Comparison of ENCODE assay signal across 8 cellular contexts in the genomic region with DNA sequence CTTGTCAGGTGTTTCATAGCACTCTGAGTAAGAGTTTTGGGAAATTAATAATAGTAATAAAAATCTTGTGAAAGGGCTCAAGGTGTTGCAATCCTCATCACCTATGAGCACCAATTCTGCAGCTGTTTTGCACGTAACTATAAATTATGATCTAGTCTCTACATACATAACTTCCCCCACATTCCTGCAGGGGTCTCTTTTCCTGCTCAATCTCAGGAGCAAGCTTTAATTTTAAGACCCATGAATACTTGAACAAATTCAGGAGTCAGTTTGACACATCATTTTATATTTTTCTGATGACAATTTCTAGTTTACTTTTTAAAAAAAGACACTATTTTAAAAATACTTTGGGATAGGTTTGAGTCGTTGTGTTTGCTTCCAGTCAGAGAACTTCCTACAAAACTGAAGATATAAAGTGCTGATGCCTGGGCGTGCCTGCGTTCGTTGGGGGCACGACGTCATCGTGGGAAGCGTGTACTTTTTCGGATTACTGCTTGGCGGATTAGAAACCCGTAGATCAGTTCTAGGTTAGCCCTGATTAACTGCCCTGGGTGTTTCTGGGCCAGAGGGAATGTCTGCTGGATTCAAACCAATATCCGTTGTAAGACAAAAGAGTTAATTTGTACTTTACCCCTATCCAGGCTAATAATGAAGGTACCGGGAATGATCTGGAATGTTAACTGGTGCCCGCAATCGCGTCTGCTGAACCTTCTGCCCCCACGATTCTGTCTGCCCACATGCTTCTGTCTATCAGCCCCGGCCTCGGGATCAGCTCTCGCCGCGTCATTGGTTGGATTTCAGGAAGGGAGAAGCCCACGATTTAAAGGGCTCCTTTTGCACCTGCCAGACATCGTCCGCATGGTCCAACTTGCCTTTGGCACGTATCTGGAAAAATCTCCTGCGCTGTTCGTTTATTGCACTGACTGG. TPM values are rescaled to one million over a fixed set of nuclear protein-coding genes. Genes with fewer than 3 reads are reported as not detected.
DNase-seq lines count a peak whose midpoint lies in the region; ATAC-seq, FAIRE-seq and TF ChIP-seq lines count a peak whose summit lies in the region.

No MANE protein-coding gene starts in this region.

- H3K27me3 ChIP-seq in GM12878 (replicated peaks in 1 of 2; ENCODE audit: control insufficient read depth in 2 of 2, insufficient read depth in 2 of 2, low read length in 1 of 2) (no peaks in the 10 kb centered on the region), iPS-15b (ENCODE audit: control insufficient read depth, insufficient read depth, low read length) (no peaks in the 10 kb centered on the region), skeletal muscle satellite cell (ENCODE audit: control insufficient read depth, insufficient read depth, low read length) (no peaks in the 10 kb centered on the region)

- TF ChIP-seq CTCF in NB4 (IDR thresholded peaks at IDR 0.05; ENCODE audit: low read depth, low read length) (peak; percentile 54), GM12878 (IDR thresholded peaks at IDR 0.05 in 2 of 3, conservative IDR thresholded peaks at IDR 0.05 in 1 of 3; ENCODE audit: control insufficient read depth in 2 of 3, extremely low read depth in 1 of 3, insufficient read depth in 1 of 3, low read depth in 3 of 3, low read length in 3 of 3) (peak; percentile 7 to 24 (median 16); a peak in 2 of 6 replicates)

- H3K36me3 ChIP-seq in GM12878 (ENCODE audit: control insufficient read depth in 2 of 2, insufficient read depth in 2 of 2, low read length in 1 of 2) (no peaks in the 10 kb centered on the region), iPS-15b (ENCODE audit: control insufficient read depth, insufficient read depth, low read length) (no peaks in the 10 kb centered on the region), skeletal muscle satellite cell (ENCODE audit: insufficient read depth, low read length) (peaks cover under 1% of the 10 kb centered on the region)

- SMC1A ChIA-PET in GM12878 (lab: Charles Lee; ENCODE audit: uncharacterized antibody, unreplicated experiment): interaction anchor here (0.9 to 2.6 kb wide), 6 partner anchors 23 to 123 kb away, joined by 3 to 7 read pairs (median 4); no protein-coding TSS in a partner anchor

- H2AFZ ChIP-seq in GM12878 (ENCODE audit: control insufficient read depth, low read depth, low read length): peak overlapping the region; percentile 82

- H3K27ac ChIP-seq in GM12878 (ENCODE audit: control insufficient read depth, insufficient read depth): no peak overlapping the region

- H3K4me3 ChIP-seq in NB4 (ENCODE audit: low read depth, low read length) (peak overlapping the region; percentile 92), GM12878 (peak overlapping the region; percentile 77), iPS-15b (ENCODE audit: low read depth, low read length) (peak overlapping the region; percentile 80), skeletal muscle satellite cell (ENCODE audit: low read length) (peak overlapping the region; percentile 75)

- ATAC-seq in GM18861 (IDR thresholded peaks at IDR 0.05; ENCODE audit: unreplicated experiment): peak; percentile 0
- peak; percentile 34 for ATAC-seq in SK-N-SH treated with all-trans-retinoic acid at 6 μM for 48 hours
- ATAC-seq in GM12878: no peak
- ATAC-seq in HG03439 (IDR thresholded peaks at IDR 0.05; ENCODE audit: unreplicated experiment): no peak

- H3K79me2 ChIP-seq in GM12878 (ENCODE audit: control insufficient read depth, insufficient read depth, low read length): peaks cover 37% of the 10 kb centered on the region

- BruUV-seq in GM12878 (replicated peaks; lab: Mats Ljungman, UMichigan): TSS peak; percentile 70

- in situ Hi-C loops in GM12878 (cut with MboI): no loop called here

- no peak for TF ChIP-seq EP300 in GM12878 (IDR thresholded peaks at IDR 0.05; ENCODE audit: borderline replicate concordance in 1 of 2, control insufficient read depth in 1 of 2, low read depth in 2 of 2, low read length in 2 of 2)

- TF ChIP-seq RAD21 in GM12878 (IDR thresholded peaks at IDR 0.05; ENCODE audit: insufficient read depth, low read depth, low read length): no peak

- peak; percentile 56 for DNase-seq in 8988T
- DNase-seq in NB4 (ENCODE audit: low read depth): peak; percentile 75
- no peak for DNase-seq in GM12878 (ENCODE audit: low read depth, low spot score)

- POLR2A ChIA-PET in GM12878 (lab: Charles Lee): no interaction called here

- TF ChIP-seq POLR2A in NB4 (IDR thresholded peaks at IDR 0.05; ENCODE audit: extremely low read depth, insufficient read length) (no peak), GM12878 (IDR thresholded peaks at IDR 0.05; ENCODE audit: low read depth, low read length) (no peak)

- H3K9me3 ChIP-seq in GM12878 (replicated peaks; ENCODE audit: control insufficient read depth, insufficient read depth, low read length) (no peaks in the 10 kb centered on the region; the same call in 2 of the 3 replicates), iPS-15b (ENCODE audit: control insufficient read depth, insufficient read depth, low read length) (no peaks in the 10 kb centered on the region), skeletal muscle satellite cell (replicated peaks; ENCODE audit: low read length) (no peaks in the 10 kb centered on the region)

- H3K4me1 ChIP-seq in GM12878 (ENCODE audit: control insufficient read depth, insufficient read depth, low read length) (no peaks in the 10 kb centered on the region), iPS-15b (ENCODE audit: control insufficient read depth, insufficient read depth, low read length) (no peaks in the 10 kb centered on the region), skeletal muscle satellite cell (ENCODE audit: control insufficient read depth, insufficient read depth, low read length) (no peaks in the 10 kb centered on the region)

- H3K9ac ChIP-seq in GM12878 (ENCODE audit: control insufficient read depth, insufficient read depth, low read length) (peak overlapping the region; percentile 53), iPS-15b (ENCODE audit: low read depth, low read length) (peak overlapping the region; percentile 49), skeletal muscle satellite cell (ENCODE audit: low read depth, low read length) (peak overlapping the region; percentile 61)

- H4K20me1 ChIP-seq in GM12878 (ENCODE audit: control insufficient read depth, insufficient read depth): no peaks in the 10 kb centered on the region

- H3K4me2 ChIP-seq in GM12878 (ENCODE audit: control insufficient read depth, insufficient read depth): peak overlapping the region; percentile 91
- peak overlapping the region; percentile 83 for H3K4me2 ChIP-seq in skeletal muscle satellite cell (ENCODE audit: low read length)

- RAD21 ChIA-PET in GM12878 (lab: Charles Lee; ENCODE audit: unreplicated experiment): interaction anchor here (1.3 to 2.0 kb wide), 3 partner anchors 81 to 127 kb away, joined by 3 to 6 read pairs (median 5); no protein-coding TSS in a partner anchor

- FAIRE-seq in GM12878 (lab: Jason Lieb, UNC): no peak

- CTCF ChIA-PET in GM12878 (lab: Yijun Ruan, JAX): interaction anchor here (0.6 to 3.2 kb wide), 7 partner anchors 9 to 141 kb away, joined by 3 to 22 read pairs (median 3); no protein-coding TSS in a partner anchor

- 4% methylated on average over 29 of the region's 29 CpGs for WGBS in GM12878 (ENCODE audit: insufficient coverage, insufficient replicate concordance, low lambda C conversion rate, missing lambda C conversion rate)

- intact Hi-C loops in GM12878 (cut with micrococcal nuclease; ENCODE audit: unreplicated experiment): loop anchor here (2.0 to 5.0 kb wide), 3 partner anchors 80 to 188 kb away; a partner anchor contains a TSS

TF ChIP-seq in SK-N-SH treated with all-trans-retinoic acid at 6 μM for 48 hours, 23 proteins besides CTCF, POLR2A, EP300 and RAD21 (continues in another document):
- no peak for TF ChIP-seq PPARA (CRISPR knock-in tag; IDR thresholded peaks at IDR 0.05; ENCODE audit: borderline replicate concordance)
- TF ChIP-seq ESRRG (CRISPR knock-in tag; IDR thresholded peaks at IDR 0.05): no peak
- TF ChIP-seq ISL1 (CRISPR knock-in tag; IDR thresholded peaks at IDR 0.05): no peak
- TF ChIP-seq ZNF565 (CRISPR knock-in tag; conservative IDR thresholded peaks at IDR 0.05; ENCODE audit: low read depth): no peak
- no peak for TF ChIP-seq ZNF70 (CRISPR knock-in tag; IDR thresholded peaks at IDR 0.05)
- TF ChIP-seq ZFP30 (CRISPR knock-in tag; IDR thresholded peaks at IDR 0.05): no peak

TF ChIP-seq in GM12878, 131 proteins besides CTCF, POLR2A, EP300 and RAD21 (continues in another document):
- TF ChIP-seq IKZF2 (IDR thresholded peaks at IDR 0.05): peak; percentile 17 to 56
- no peak; the same call in none of the 2 replicates for TF ChIP-seq MXI1 (IDR thresholded peaks at IDR 0.05; ENCODE audit: low read depth, low read length)
- no peak for TF ChIP-seq FOS (IDR thresholded peaks at IDR 0.05; ENCODE audit: borderline replicate concordance, extremely low read depth, insufficient read length)
- no peak for TF ChIP-seq RCOR1 (conservative IDR thresholded peaks at IDR 0.05; ENCODE audit: low read depth, low read length)

RNA-seq across cellular contexts. Expression of a gene that starts 0.9 kb away (rescaled TPM):
- total RNA-seq in GM12878 (2013; cell fraction: nucleolus; rRNA removed): 10.0 and 11.7 TPM in 2 replicates
- total RNA-seq in GM12878 (2014; rRNA removed): 5.1 and 5.9 TPM in 2 replicates
- 9.7 and 10.6 TPM in 2 replicates for total RNA-seq in GM12878 (2014; rRNA removed; fragmentation: Illumina TruSeq; extraction: Trizol)
- total RNA-seq in GM12878 (2021): 15.8 and 16.8 TPM in 2 replicates
- 4.3 TPM for polyA plus RNA-seq in GM12878 (2011; ENCODE audit: low read depth)
- polyA plus RNA-seq in GM12878 (2011; rRNA removed): 15.0 and 15.7 TPM in 2 replicates
- polyA plus RNA-seq in GM12878 (2011; cell fraction: cytosol; rRNA removed): 7.8 and 8.9 TPM in 2 replicates
- 18.4 and 23.8 TPM in 2 replicates for polyA plus RNA-seq in GM12878 (2011; cell fraction: nucleus; rRNA removed)
- 5.5 and 5.7 TPM in 2 replicates for polyA plus RNA-seq in GM12878 (2012)
- polyA plus RNA-seq in GM12878 (2014; fragmentation: Illumina TruSeq; extraction: Trizol): 16.3 and 19.8 TPM in 2 replicates
- 1 to 10 TPM; 5.3 to 6.6 TPM for polyA plus RNA-seq in GM12878 (2014; fragmentation: Nextera tagmentation; extraction: Ambion mirVana)
- polyA plus RNA-seq in GM12878 (2014; rRNA removed): 10.4 and 10.6 TPM in 2 replicates
- 10 to 100 TPM; 10.7 to 12.0 TPM for polyA plus RNA-seq in GM12878 (2016; fragmentation: Nextera tagmentation; extraction: Ambion mirVana)
- 10.2 and 10.7 TPM in 2 replicates for polyA minus RNA-seq in GM12878 (2011; rRNA and poly(A)+ RNA removed)
- polyA minus RNA-seq in GM12878 (2011; cell fraction: cytosol; rRNA and poly(A)+ RNA removed): 4.5 and 6.0 TPM in 2 replicates
- polyA minus RNA-seq in GM12878 (2011; cell fraction: nucleus; rRNA and poly(A)+ RNA removed): 5.1 and 8.8 TPM in 2 replicates
- 5.5 and 5.8 TPM in 2 replicates for total RNA-seq in skeletal muscle satellite cell (2012; rRNA removed)

Comparison
In these comparisons a context has a peak if more than half of its experiments do, and no peak if none do; other contexts are left out.
1. ATAC-seq: peak in GM18861 (single experiment) and SK-N-SH treated with all-trans-retinoic acid at 6 μM for 48 hours (single experiment); none in GM12878 (single experiment) and HG03439 (single experiment).
2. Peak in every context shown above with its lines, with median percentiles within 50 percentile points of each other: H3K4me3 ChIP-seq and H3K9ac ChIP-seq.